8 cellular contexts compared by ENCODE assay signal in genomic region chr1:65003316-65003664, GRCh38. TPM values are rescaled to one million over a fixed set of nuclear protein-coding genes. Genes with fewer than 3 reads are reported as not detected.
A peak's percentile ranks its signal among the peaks of the same experiment; 100 is the strongest.
DNase-seq lines count a peak whose midpoint lies in the region; ATAC-seq and TF ChIP-seq lines count a peak whose summit lies in the region.

No MANE protein-coding gene starts in this region.

- H3K27ac ChIP-seq in CD8-positive, alpha-beta memory T cell (ENCODE audit: low read depth, low read length) = no peak overlapping the region
- peak overlapping the region; percentile 81 for H3K27ac ChIP-seq in Panc1 (ENCODE audit: low read length)
- H3K27ac ChIP-seq in epithelial cell of prostate = peak overlapping the region; percentile 77
- peak overlapping the region; percentile 38 for H3K27ac ChIP-seq in neutrophil

- intact Hi-C loops in Panc1 (cut with micrococcal nuclease; ENCODE audit: unreplicated experiment) = loop anchor here (2.0 kb wide), 1 partner anchor 20 kb away; no protein-coding TSS in a partner anchor

- peaks cover 27 to 37% (median 34%) of the 10 kb centered on the region in 3 donors for H3K4me1 Mint-ChIP-seq in CD8-positive, alpha-beta memory T cell

- in situ Hi-C loops in Panc1 (cut with HindIII; ENCODE audit: low pct_unique_long_range_greater_than_20kb, low sequenced_read_pairs) = no loop called here

- no peaks in the 10 kb centered on the region for H3K36me3 ChIP-seq in CD8-positive, alpha-beta memory T cell (ENCODE audit: insufficient read depth, low read length)
- H3K36me3 ChIP-seq in Panc1 (ENCODE audit: control insufficient read depth, insufficient read depth, low read length) = no peaks in the 10 kb centered on the region
- peaks cover 9% of the 10 kb centered on the region for H3K36me3 ChIP-seq in neutrophil

- H3K4me3 ChIP-seq in CD8-positive, alpha-beta memory T cell (ENCODE audit: low read length) = peak overlapping the region; percentile 56
- H3K4me3 ChIP-seq in Panc1 (ENCODE audit: low read depth in 2 of 2, low read length in 2 of 2) (peak overlapping the region; percentile 54 to 69), neutrophil (ENCODE audit: low read depth in 1 of 2, low read length in 1 of 2) (peak overlapping the region; percentile 52 to 59)

- peak overlapping the region; percentile 67 to 89 (median 86) for H3K4me3 Mint-ChIP-seq in CD8-positive, alpha-beta memory T cell

- peaks cover 0 to 5% (median 2%) of the 10 kb centered on the region in 3 donors for H3K36me3 Mint-ChIP-seq in CD8-positive, alpha-beta memory T cell

- CTCF ChIA-PET in CD8-positive, alpha-beta memory T cell (lab: Charles Lee) = interaction anchor here (0.8 to 1.6 kb wide), 6 partner anchors 14 to 1457 kb away, joined by 3 to 7 read pairs (median 3); no protein-coding TSS in a partner anchor
- CTCF ChIA-PET in Panc1 (lab: Charles Lee) = interaction anchor here (1.4 kb wide), 1 partner anchor 18 kb away, joined by 4 read pairs; no protein-coding TSS in a partner anchor

- peaks cover 4 to 7% of the 10 kb centered on the region in 2 donors for H3K27me3 Mint-ChIP-seq in CD8-positive, alpha-beta memory T cell

- DNase-seq in CD8-positive, alpha-beta memory T cell = no peak
- DNase-seq in Panc1 (ENCODE audit: low read depth, low spot score) (peak; percentile 7), epithelial cell of prostate (ENCODE audit: low read depth, low spot score) (no peak), NCI-H446 (lab: John Stamatoyannopoulos, UW) (no peak), NCI-H1930 (lab: John Stamatoyannopoulos, UW) (no peak)

- peaks cover 20% of the 10 kb centered on the region for H3K4me1 ChIP-seq in CD8-positive, alpha-beta memory T cell (ENCODE audit: insufficient read depth, low read length)
- peaks cover 5% of the 10 kb centered on the region for H3K4me1 ChIP-seq in Panc1 (ENCODE audit: control insufficient read depth, insufficient read depth, low read length)
- peaks cover 19 to 27% of the 10 kb centered on the region in 2 experiments for H3K4me1 ChIP-seq in neutrophil (ENCODE audit: control insufficient read depth in 1 of 2, insufficient read depth in 1 of 2, low read depth in 1 of 2, low read length in 1 of 2)

- H3K9me3 ChIP-seq in CD8-positive, alpha-beta memory T cell (ENCODE audit: low read length) = no peaks in the 10 kb centered on the region
- H3K9me3 ChIP-seq in Panc1 (ENCODE audit: control insufficient read depth, insufficient read depth, low read depth, low read length) (no peaks in the 10 kb centered on the region), neutrophil (no peaks in the 10 kb centered on the region)

- H3K27ac Mint-ChIP-seq in CD8-positive, alpha-beta memory T cell = peak overlapping the region in 7 of 8 donors; percentile 15 to 96 (median 72)

- no peak for TF ChIP-seq CTCF in Panc1 (IDR thresholded peaks at IDR 0.05)
- TF ChIP-seq CTCF in neutrophil (IDR thresholded peaks at IDR 0.05) = no peak

- POLR2A ChIA-PET in CD8-positive, alpha-beta memory T cell (lab: Charles Lee) = interaction anchor here (0.7 to 1.4 kb wide), 3 partner anchors 37 to 122 kb away, joined by 4 to 11 read pairs (median 5); partner anchors contain the start of gene JAK1
- POLR2A ChIA-PET in Panc1 (lab: Charles Lee) = interaction anchor here (0.5 to 0.7 kb wide), 2 partner anchors 13 to 30 kb away, joined by 3 to 10 read pairs; no protein-coding TSS in a partner anchor

- ATAC-seq in Panc1 = peak; percentile 15; the same call in 1 of the 2 replicates
- ATAC-seq in GM21381 (IDR thresholded peaks at IDR 0.05; ENCODE audit: unreplicated experiment) = no peak
- ATAC-seq in HG02970 (IDR thresholded peaks at IDR 0.05; ENCODE audit: low FRiP score, unreplicated experiment) = no peak

- H3K27me3 ChIP-seq in CD8-positive, alpha-beta memory T cell (ENCODE audit: insufficient read depth, low read length, poor library complexity, severe bottlenecking) = no peaks in the 10 kb centered on the region
- H3K27me3 ChIP-seq in Panc1 (ENCODE audit: control insufficient read depth, insufficient read depth, low read length) (no peaks in the 10 kb centered on the region; the same call in 1 of the 2 replicates), neutrophil (peaks cover 53% of the 10 kb centered on the region)

- no TSS peak for BruUV-seq in Panc1 (replicated peaks; lab: Mats Ljungman, UMichigan)

- H3K9me3 Mint-ChIP-seq in CD8-positive, alpha-beta memory T cell = no peaks in the 10 kb centered on the region

RNA-seq across cellular contexts. Expression of gene JAK1, which starts 36.9 kb away (rescaled TPM):
- total RNA-seq in CD8-positive, alpha-beta memory T cell = 100 to 1,000 TPM; 106 to 108 TPM
- polyA plus RNA-seq in CD8-positive, alpha-beta memory T cell = 300 TPM
- 138 TPM for total RNA-seq in Panc1 (2021; ENCODE audit: unreplicated experiment)
- 67.5 TPM for polyA plus RNA-seq in Panc1 (2012; ENCODE audit: insufficient read length)
